1 cellular context compared by ENCODE assay signal in the genomic region with DNA sequence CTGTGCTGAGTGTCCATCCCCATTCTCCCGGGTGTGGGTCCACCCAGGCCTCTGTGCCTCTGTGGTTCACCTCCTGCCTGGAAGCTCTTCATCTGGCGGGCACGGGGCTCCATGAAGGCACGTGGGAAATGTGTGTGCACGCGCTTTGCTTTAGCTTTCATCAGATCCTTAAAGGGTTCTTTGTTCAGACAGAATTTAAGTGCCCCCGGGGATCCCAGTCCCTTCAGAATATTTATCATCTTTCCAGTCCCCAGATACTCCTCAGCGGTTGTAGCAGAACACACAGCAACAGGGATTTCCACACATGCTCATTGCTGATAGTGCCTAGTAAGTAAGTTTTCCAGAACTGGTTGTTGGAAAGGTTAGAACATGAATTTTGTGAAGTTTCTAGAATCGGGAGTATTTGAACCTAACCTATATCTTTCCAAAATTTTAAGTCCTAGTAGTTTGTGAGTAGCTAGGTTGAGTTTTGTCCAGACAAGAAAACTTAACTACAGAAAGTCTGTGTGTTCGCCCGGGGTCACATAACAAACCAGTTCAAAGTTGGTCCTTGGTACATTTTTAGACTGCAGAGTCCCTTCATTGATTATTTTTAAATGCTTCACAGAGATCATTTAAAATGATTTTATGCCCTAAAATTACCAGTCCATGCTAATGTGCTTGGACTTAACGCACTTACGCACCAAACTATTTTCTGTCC.
TF ChIP-seq lines count a peak whose summit lies in the region.

No MANE protein-coding gene starts in this region.

TF ChIP-seq in IMR-90, 13 proteins besides CTCF, POLR2A, EP300 and RAD21 (continued from another document):
- TF ChIP-seq, protein P1, sequence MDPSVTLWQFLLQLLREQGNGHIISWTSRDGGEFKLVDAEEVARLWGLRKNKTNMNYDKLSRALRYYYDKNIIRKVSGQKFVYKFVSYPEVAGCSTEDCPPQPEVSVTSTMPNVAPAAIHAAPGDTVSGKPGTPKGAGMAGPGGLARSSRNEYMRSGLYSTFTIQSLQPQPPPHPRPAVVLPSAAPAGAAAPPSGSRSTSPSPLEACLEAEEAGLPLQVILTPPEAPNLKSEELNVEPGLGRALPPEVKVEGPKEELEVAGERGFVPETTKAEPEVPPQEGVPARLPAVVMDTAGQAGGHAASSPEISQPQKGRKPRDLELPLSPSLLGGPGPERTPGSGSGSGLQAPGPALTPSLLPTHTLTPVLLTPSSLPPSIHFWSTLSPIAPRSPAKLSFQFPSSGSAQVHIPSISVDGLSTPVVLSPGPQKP (IDR thresholded peaks at IDR 0.05; ENCODE audit: borderline replicate concordance, low read depth, low read length): no peak
- no peak for TF ChIP-seq MAFK (IDR thresholded peaks at IDR 0.05; ENCODE audit: low read depth, low read length)
- TF ChIP-seq NFE2L2 (IDR thresholded peaks at IDR 0.05; ENCODE audit: low read depth, low read length): no peak
